ENCODE assay signal across 1 cellular context in the genomic region with DNA sequence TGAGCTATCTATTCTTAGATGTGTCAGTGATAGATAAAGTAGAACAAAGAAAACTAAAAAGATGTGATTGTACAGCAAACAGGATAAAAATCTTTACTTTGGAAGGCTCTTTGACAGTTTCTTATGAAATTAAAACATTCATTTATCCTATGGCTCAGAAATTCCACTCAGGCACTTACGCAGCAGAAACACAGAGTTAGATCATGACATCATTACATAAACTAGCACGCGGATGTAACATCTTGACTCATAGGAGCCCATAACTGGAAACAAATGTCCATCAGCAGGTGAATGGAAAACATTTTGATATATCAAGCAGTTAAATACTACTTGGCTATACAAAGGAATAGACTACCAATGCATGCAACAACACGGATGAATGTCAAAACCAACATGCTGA.
TF ChIP-seq lines count a peak whose summit lies in the region.

No MANE protein-coding gene starts in this region.

TF ChIP-seq in IMR-90, 13 proteins besides CTCF, POLR2A, EP300 and RAD21 (continued from another document):
- TF ChIP-seq CHD1 (IDR thresholded peaks at IDR 0.05; ENCODE audit: low read depth, low read length) = no peak
- no peak for TF ChIP-seq MAFK (IDR thresholded peaks at IDR 0.05; ENCODE audit: low read depth, low read length)
- no peak for TF ChIP-seq BHLHE40 (IDR thresholded peaks at IDR 0.05; ENCODE audit: low read depth, low read length)
